8 cellular contexts compared by ENCODE assay signal in the genomic region with DNA sequence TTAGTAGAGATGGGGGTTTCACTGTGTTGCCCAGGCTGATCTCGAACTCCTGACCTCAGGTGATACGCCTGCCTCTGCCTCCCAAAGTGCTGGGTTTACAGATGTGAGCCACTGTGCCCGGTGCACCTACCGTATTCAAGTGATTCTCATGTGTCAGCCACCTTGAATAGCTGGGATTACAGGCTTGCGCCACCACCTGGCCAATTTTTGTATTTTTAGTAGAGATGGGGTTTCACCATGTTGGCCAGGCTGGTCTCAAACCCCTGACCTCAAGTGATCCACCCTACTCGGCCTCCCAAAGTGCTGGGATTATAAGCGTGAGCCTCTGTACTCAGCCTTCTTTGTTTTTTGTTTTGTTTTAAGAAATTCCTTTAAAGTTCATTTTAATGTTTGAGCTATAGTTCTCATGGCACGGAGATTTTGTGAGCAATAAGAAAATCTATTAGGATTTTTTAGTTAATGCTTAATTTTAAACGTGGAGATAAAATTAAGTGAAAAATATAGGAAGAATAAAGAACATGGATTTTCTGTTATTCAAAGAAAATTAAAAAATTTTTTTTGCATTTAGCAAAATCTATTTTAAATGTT.
DNase-seq lines count a peak whose midpoint lies in the region; ATAC-seq and TF ChIP-seq lines count a peak whose summit lies in the region.

No MANE protein-coding gene starts in this region.

- H3K4me3 Mint-ChIP-seq in CD14-positive monocyte = no peak overlapping the region
- no peak overlapping the region for H3K4me3 Mint-ChIP-seq in activated T-helper 1 cell treated with anti-CD3 and anti-CD28 coated beads, Interleukin-12 subunit alpha, Interleukin-12 subunit beta, Interleukin-2, Interleukin-4 antibody, amounts not matched to agents 30 ng/mL and 10 ng/mL and 1 ng/mL, durations not matched to agents 14 hours and 24 hours and 36 hours

- peak overlapping the region in 1 of 7 donors; percentile 47 for H3K27ac Mint-ChIP-seq in CD14-positive monocyte
- no peak overlapping the region for H3K27ac Mint-ChIP-seq in activated T-helper 1 cell treated with anti-CD3 and anti-CD28 coated beads, Interleukin-12 subunit alpha, Interleukin-12 subunit beta, Interleukin-2, Interleukin-4 antibody, amounts not matched to agents 30 ng/mL and 10 ng/mL and 1 ng/mL, durations not matched to agents 14 hours and 24 hours and 36 hours

- intact Hi-C loops in CD14-positive monocyte (cut with micrococcal nuclease) (loop anchor here in 1 of 2 donors (5.0 kb wide), 1 partner anchor 241 kb away; the partner anchor contains the start of gene PHLPP1), left ventricle myocardium superior (cut with micrococcal nuclease) (no loop called here)
- intact Hi-C loops in activated T-helper 1 cell treated with anti-CD3 and anti-CD28 coated beads, Interleukin-12 subunit alpha, Interleukin-12 subunit beta, Interleukin-2, Interleukin-4 antibody, amounts not matched to agents 30 ng/mL and 10 ng/mL and 1 ng/mL, durations not matched to agents 14 hours and 24 hours and 36 hours (cut with micrococcal nuclease) = loop anchor here (1.0 to 5.0 kb wide), 3 partner anchors 156 to 372 kb away; no protein-coding TSS in a partner anchor

- H3K27me3 Mint-ChIP-seq in CD14-positive monocyte (ENCODE audit: low read depth in 3 of 3) = peaks cover 0 to 2% (median 0%) of the 10 kb centered on the region in 3 donors
- no peaks in the 10 kb centered on the region for H3K27me3 Mint-ChIP-seq in activated T-helper 1 cell treated with anti-CD3 and anti-CD28 coated beads, Interleukin-12 subunit alpha, Interleukin-12 subunit beta, Interleukin-2, Interleukin-4 antibody, amounts not matched to agents 30 ng/mL and 10 ng/mL and 1 ng/mL, durations not matched to agents 14 hours and 24 hours and 36 hours (ENCODE audit: insufficient read depth)

- peaks cover 9% of the 10 kb centered on the region for H3K4me1 Mint-ChIP-seq in CD14-positive monocyte
- peaks cover 16% of the 10 kb centered on the region for H3K4me1 Mint-ChIP-seq in activated T-helper 1 cell treated with anti-CD3 and anti-CD28 coated beads, Interleukin-12 subunit alpha, Interleukin-12 subunit beta, Interleukin-2, Interleukin-4 antibody, amounts not matched to agents 30 ng/mL and 10 ng/mL and 1 ng/mL, durations not matched to agents 14 hours and 24 hours and 36 hours (ENCODE audit: low read depth)

- H3K9me3 Mint-ChIP-seq in CD14-positive monocyte = no peaks in the 10 kb centered on the region
- no peaks in the 10 kb centered on the region for H3K9me3 Mint-ChIP-seq in activated T-helper 1 cell treated with anti-CD3 and anti-CD28 coated beads, Interleukin-12 subunit alpha, Interleukin-12 subunit beta, Interleukin-2, Interleukin-4 antibody, amounts not matched to agents 30 ng/mL and 10 ng/mL and 1 ng/mL, durations not matched to agents 14 hours and 24 hours and 36 hours

- DNase-seq in CD14-positive monocyte (ENCODE audit: low spot score) (peak; percentile 56), NCI-H1092 (lab: John Stamatoyannopoulos, UW) (peak; percentile 42), left ventricle myocardium superior (peak; percentile 38), hippocampal formation (lab: John Stamatoyannopoulos, UW) (no peak)
- DNase-seq in activated T-helper 1 cell treated with anti-CD3 and anti-CD28 coated beads, Interleukin-12 subunit alpha, Interleukin-12 subunit beta, Interleukin-2, Interleukin-4 antibody, amounts not matched to agents 30 ng/mL and 10 ng/mL and 1 ng/mL, durations not matched to agents 14 hours and 24 hours and 36 hours (ENCODE audit: low spot score) = peak; percentile 43
- DNase-seq in stimulated activated CD4-positive, alpha-beta T cell treated with anti-CD3 and anti-CD28 coated beads, Interleukin-2, amount 100 ng/mL, for 48 hours = peak; percentile 48 to 63

- peak; percentile 60 for TF ChIP-seq CTCF in CD14-positive monocyte (IDR thresholded peaks at IDR 0.05)

- ATAC-seq in GM19397 (IDR thresholded peaks at IDR 0.05; ENCODE audit: unreplicated experiment) (peak; percentile 73), left ventricle myocardium superior (peak; percentile 51), HG03135 (IDR thresholded peaks at IDR 0.05; ENCODE audit: unreplicated experiment) (no peak)

- peaks cover 11 to 12% of the 10 kb centered on the region in 2 donors for H3K36me3 Mint-ChIP-seq in CD14-positive monocyte
- no peaks in the 10 kb centered on the region for H3K36me3 Mint-ChIP-seq in activated T-helper 1 cell treated with anti-CD3 and anti-CD28 coated beads, Interleukin-12 subunit alpha, Interleukin-12 subunit beta, Interleukin-2, Interleukin-4 antibody, amounts not matched to agents 30 ng/mL and 10 ng/mL and 1 ng/mL, durations not matched to agents 14 hours and 24 hours and 36 hours (ENCODE audit: low read depth)

Comparison
In these comparisons a context has a peak if more than half of its experiments do, and no peak if none do; other contexts are left out.
1. DNase-seq: peak in CD14-positive monocyte (single experiment), NCI-H1092 (single experiment), activated T-helper 1 cell treated with anti-CD3 and anti-CD28 coated beads, Interleukin-12 subunit alpha, Interleukin-12 subunit beta, Interleukin-2, Interleukin-4 antibody, amounts not matched to agents 30 ng/mL and 10 ng/mL and 1 ng/mL, durations not matched to agents 14 hours and 24 hours and 36 hours (single experiment), left ventricle myocardium superior (single experiment) and stimulated activated CD4-positive, alpha-beta T cell treated with anti-CD3 and anti-CD28 coated beads, Interleukin-2, amount 100 ng/mL, for 48 hours (2 of 2); none in hippocampal formation (0 of 2).